Comparison of ENCODE assay signal across 1 cellular context in genomic region chr17:3668279-3669084, GRCh38.
TF ChIP-seq lines count a peak whose summit lies in the region.

Gene EMC6 (plus strand): TSS chr17:3668812. CDS start chr17:3669147, 335 bp downstream.
Gene TAX1BP3 (minus strand): TSS chr17:3668578. CDS start chr17:3668526, 52 bp downstream.

TF ChIP-seq in HepG2, 621 proteins besides CTCF, POLR2A, EP300 and RAD21 (continued from another document and continues in another):
- TF ChIP-seq NFATC3 (CRISPR knock-in tag; IDR thresholded peaks at IDR 0.05) (no peak; the same call in 1 of the 2 replicates), ARID2 (CRISPR knock-in tag; IDR thresholded peaks at IDR 0.05; ENCODE audit: borderline replicate concordance) (no peak), EED (CRISPR knock-in tag; IDR thresholded peaks at IDR 0.05) (no peak; the same call in 1 of the 2 replicates), ZNF280B (CRISPR knock-in tag; IDR thresholded peaks at IDR 0.05; ENCODE audit: borderline replicate concordance) (no peak; the same call in 1 of the 2 replicates), ZFP36L1 (CRISPR knock-in tag; IDR thresholded peaks at IDR 0.05) (peak; percentile 80), DMTF1 (CRISPR knock-in tag; IDR thresholded peaks at IDR 0.05) (no peak), ATF7-NPFF (CRISPR knock-in tag; IDR thresholded peaks at IDR 0.05; ENCODE audit: low read depth) (no peak), MEIS2 (CRISPR knock-in tag; IDR thresholded peaks at IDR 0.05) (peak; percentile 39), ZBTB44 (CRISPR knock-in tag; IDR thresholded peaks at IDR 0.05) (peak; percentile 57; the same call in 1 of the 2 replicates), MNT (IDR thresholded peaks at IDR 0.05) (peak; percentile 40), PAF1 (CRISPR knock-in tag; IDR thresholded peaks at IDR 0.05) (no peak), SPEN (CRISPR knock-in tag; IDR thresholded peaks at IDR 0.05; ENCODE audit: low read depth) (peak; percentile 61), ZNF770 (CRISPR knock-in tag; IDR thresholded peaks at IDR 0.05) (peak; percentile 37; the same call in 1 of the 2 replicates), FOXP4 (CRISPR knock-in tag; IDR thresholded peaks at IDR 0.05) (no peak), ZNF225 (CRISPR knock-in tag; IDR thresholded peaks at IDR 0.05) (no peak), ZSCAN29 (CRISPR knock-in tag; conservative IDR thresholded peaks at IDR 0.05) (0 out of 2 replicates have a peak, but pooled peaks have one; percentile 25), SP4 (CRISPR knock-in tag; IDR thresholded peaks at IDR 0.05) (no peak; the same call in 1 of the 2 replicates), NR2F1 (CRISPR knock-in tag; IDR thresholded peaks at IDR 0.05) (peak in 1 of 2 experiments; percentile 28; a peak in 1 of 4 replicates), PPARG (CRISPR knock-in tag; conservative IDR thresholded peaks at IDR 0.05) (no peak), ZNF792 (CRISPR knock-in tag; IDR thresholded peaks at IDR 0.05) (0 out of 2 replicates have a peak, but pooled peaks have one; percentile 17), CHD2 (IDR thresholded peaks at IDR 0.05; ENCODE audit: low read depth, low read length) (no peak), ZNF850 (CRISPR knock-in tag; conservative IDR thresholded peaks at IDR 0.05) (peak; percentile 55; the same call in 1 of the 2 replicates), POGZ (CRISPR knock-in tag; IDR thresholded peaks at IDR 0.05) (no peak), ZNF652 (CRISPR knock-in tag; IDR thresholded peaks at IDR 0.05; ENCODE audit: borderline replicate concordance, low read depth) (no peak), TEF (CRISPR knock-in tag; IDR thresholded peaks at IDR 0.05) (no peak; the same call in 1 of the 2 replicates), ZNF180 (CRISPR knock-in tag; IDR thresholded peaks at IDR 0.05; ENCODE audit: borderline replicate concordance, low read depth) (no peak), TCF7L2 (IDR thresholded peaks at IDR 0.05; ENCODE audit: low read depth, low read length) (no peak), MTA3 (CRISPR knock-in tag; IDR thresholded peaks at IDR 0.05) (no peak), SKI (IDR thresholded peaks at IDR 0.05; ENCODE audit: partially characterized antibody) (no peak), DMAP1 (CRISPR knock-in tag; IDR thresholded peaks at IDR 0.05) (peak; percentile 24; the same call in 1 of the 2 replicates), ZNF678 (CRISPR knock-in tag; IDR thresholded peaks at IDR 0.05) (no peak; the same call in 1 of the 2 replicates), ZBTB3 (CRISPR knock-in tag; IDR thresholded peaks at IDR 0.05; ENCODE audit: borderline replicate concordance, low read depth) (0 out of 2 replicates have a peak, but pooled peaks have one; percentile 18), ESRRA (CRISPR knock-in tag; IDR thresholded peaks at IDR 0.05; ENCODE audit: low read depth) (no peak), ZNF230 (CRISPR knock-in tag; IDR thresholded peaks at IDR 0.05) (no peak), PREB (CRISPR knock-in tag; IDR thresholded peaks at IDR 0.05) (peak; percentile 81; the same call in 1 of the 2 replicates), ZFP82 (CRISPR knock-in tag; IDR thresholded peaks at IDR 0.05; ENCODE audit: borderline replicate concordance) (peak; percentile 89; the same call in 1 of the 2 replicates), HMGXB3 (CRISPR knock-in tag; IDR thresholded peaks at IDR 0.05; ENCODE audit: borderline replicate concordance) (peak; percentile 15; the same call in 1 of the 2 replicates), HINFP (CRISPR knock-in tag; IDR thresholded peaks at IDR 0.05; ENCODE audit: low read depth) (no peak; the same call in 1 of the 2 replicates), PHB2 (IDR thresholded peaks at IDR 0.05; ENCODE audit: partially characterized antibody) (no peak), ZNF740 (CRISPR knock-in tag; IDR thresholded peaks at IDR 0.05) (no peak), ZNF747 (CRISPR knock-in tag; IDR thresholded peaks at IDR 0.05; ENCODE audit: borderline replicate concordance) (no peak)
